In the genomic region with DNA sequence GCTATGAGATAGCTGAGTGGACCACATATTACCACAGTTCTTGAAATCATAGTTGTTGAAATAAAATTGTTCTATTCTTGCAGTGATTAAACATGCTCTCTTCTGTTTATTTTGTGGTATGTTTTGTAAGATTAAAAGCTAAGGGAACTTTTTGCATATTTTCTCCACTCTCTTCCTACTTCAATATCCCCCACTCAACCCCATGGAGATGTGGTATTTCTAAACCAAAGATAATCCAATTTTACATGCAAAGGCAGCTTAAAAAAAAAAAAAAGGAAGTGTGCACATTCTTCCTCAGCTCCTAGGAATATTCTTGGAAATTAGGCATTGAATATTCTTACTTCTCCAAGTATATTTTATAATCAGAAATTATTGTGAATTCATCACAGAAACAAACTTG, we compare ENCODE assay signal across 35 cellular contexts. TPM values are rescaled to one million over a fixed set of nuclear protein-coding genes. Genes with fewer than 3 reads are reported as not detected.
"Had no signal": no experiment of that assay in that cellular context is flagged by ENCODE, and none has a peak within 500 bp of the region (broad histone marks: within the 10 kb centered on the region; RNA-seq: fewer than 3 reads in every experiment).

No MANE protein-coding gene starts in this region.

- H3K4me1 ChIP-seq: foreskin keratinocyte had no signal

- DNase-seq: activated CD4-positive, alpha-beta memory T cell treated with anti-CD3 and anti-CD28 coated beads for 36 hours; activated CD4-positive, alpha-beta T cell treated with anti-CD3 and anti-CD28 coated beads for 36 hours; activated CD4-positive, CD25-positive, alpha-beta regulatory T cell; activated CD4-positive, CD25-positive, alpha-beta regulatory T cell treated with anti-CD3 and anti-CD28 coated beads, Interleukin-2, amount 50 U/mL, for 72 hours; activated CD8-positive, alpha-beta memory T cell treated with anti-CD3 and anti-CD28 coated beads, Interleukin-2, amount 10 ng/mL, durations not matched to agents 7 days and 5 days; activated CD8-positive, alpha-beta memory T cell treated with anti-CD3 and anti-CD28 coated beads, Interleukin-2, amount 50 U/mL, for 4 hours; activated CD8-positive, alpha-beta T cell treated with anti-CD3 and anti-CD28 coated beads, Interleukin-2, amount 10 ng/mL, durations not matched to agents 7 days and 5 days; activated effector memory CD4-positive, alpha-beta T cell treated with Interleukin-2 at 50 U/mL for 16 hours; activated gamma-delta T cell treated with Interleukin-2 at 50 U/mL for 16 hours; activated naive CD4-positive, alpha-beta T cell treated with anti-CD3 and anti-CD28 coated beads, Interleukin-2, amount 50 U/mL, for 16 hours; activated naive CD4-positive, alpha-beta T cell treated with Interleukin-2 at 50 U/mL for 16 hours; activated T-cell treated with anti-CD3 and anti-CD28 coated beads, Interleukin-2, amount 50 U/mL, for 1 hour; amniotic stem cell; anterior cingulate cortex; brain microvascular endothelial cell; cortex of kidney; dermis blood vessel endothelial cell; effector CD4-positive, alpha-beta T cell; effector memory CD8-positive, alpha-beta T cell; erythroblast; foreskin keratinocyte; gastrocnemius medialis; glutamatergic neuron; heart left ventricle; T1000 had no signal

- H3K4me1 Mint-ChIP-seq: activated T-helper 17 cell treated with anti-CD3 and anti-CD28 coated beads, Interleukin-2, amount 50 U/mL, for 72 hours had no signal

- H3K9me3 ChIP-seq: esophagus muscularis mucosa, gastrocnemius medialis, heart left ventricle had no signal

- H3K4me3 ChIP-seq: esophagus muscularis mucosa, gastrocnemius medialis, heart left ventricle had no signal

- H3K36me3 Mint-ChIP-seq: activated CD8-positive, alpha-beta memory T cell treated with anti-CD3 and anti-CD28 coated beads, Interleukin-2, amount 10 ng/mL, durations not matched to agents 7 days and 5 days; activated naive CD8-positive, alpha-beta T cell had no signal

- H3K27ac ChIP-seq: brain microvascular endothelial cell, esophagus muscularis mucosa, foreskin keratinocyte, gastrocnemius medialis, heart left ventricle had no signal

- H3K4me3 Mint-ChIP-seq: activated CD4-positive, alpha-beta memory T cell treated with anti-CD3 and anti-CD28 coated beads for 36 hours; activated CD4-positive, alpha-beta T cell treated with anti-CD3 and anti-CD28 coated beads for 36 hours; activated CD4-positive, alpha-beta T cell treated with anti-CD3 and anti-CD28 coated beads, Interleukin-2, amount 10 ng/mL, durations not matched to agents 24 days and 14 days; activated CD8-positive, alpha-beta memory T cell treated with anti-CD3 and anti-CD28 coated beads, Interleukin-2, amount 10 ng/mL, durations not matched to agents 7 days and 5 days; activated naive CD8-positive, alpha-beta T cell; activated T-helper 17 cell treated with anti-CD3 and anti-CD28 coated beads, Interleukin-2, amount 50 U/mL, for 72 hours; central memory CD8-positive, alpha-beta T cell; effector memory CD8-positive, alpha-beta T cell; T-helper 2 cell treated with Interferon-gamma antibody and Interleukin-4, amounts not matched to agents 5 μg/mL and 100 μg/mL, for 36 hours had no signal

- ATAC-seq: activated CD4-positive, alpha-beta T cell treated with anti-CD3 and anti-CD28 coated beads for 36 hours; activated CD8-positive, alpha-beta memory T cell treated with anti-CD3 and anti-CD28 coated beads, Interleukin-2, amount 10 ng/mL, durations not matched to agents 7 days and 5 days; activated CD8-positive, alpha-beta T cell treated with anti-CD3 and anti-CD28 coated beads, Interleukin-2, amount 10 ng/mL, durations not matched to agents 7 days and 5 days; activated T-helper 17 cell treated with anti-CD3 and anti-CD28 coated beads, Interleukin-2, amount 50 U/mL, for 72 hours; effector memory CD8-positive, alpha-beta T cell; foreskin keratinocyte; gastrocnemius medialis; heart left ventricle had no signal

- H3K27ac Mint-ChIP-seq: activated CD4-positive, alpha-beta memory T cell treated with anti-CD3 and anti-CD28 coated beads for 36 hours; activated CD4-positive, alpha-beta T cell treated with anti-CD3 and anti-CD28 coated beads for 36 hours; activated CD4-positive, alpha-beta T cell treated with anti-CD3 and anti-CD28 coated beads, Interleukin-2, amount 10 ng/mL, durations not matched to agents 24 days and 14 days; activated CD8-positive, alpha-beta memory T cell treated with anti-CD3 and anti-CD28 coated beads, Interleukin-2, amount 10 ng/mL, durations not matched to agents 7 days and 5 days; activated CD8-positive, alpha-beta T cell treated with anti-CD3 and anti-CD28 coated beads, Interleukin-2, amount 10 ng/mL, durations not matched to agents 7 days and 5 days; activated naive CD8-positive, alpha-beta T cell; activated T-helper 17 cell treated with anti-CD3 and anti-CD28 coated beads, Interleukin-2, amount 50 U/mL, for 72 hours; effector memory CD8-positive, alpha-beta T cell; T-helper 2 cell treated with Interferon-gamma antibody and Interleukin-4, amounts not matched to agents 5 μg/mL and 100 μg/mL, for 36 hours had no signal

- H3K36me3 ChIP-seq: brain microvascular endothelial cell, esophagus muscularis mucosa, gastrocnemius medialis, heart left ventricle had no signal

- H3K9me3 Mint-ChIP-seq: activated CD4-positive, alpha-beta memory T cell treated with anti-CD3 and anti-CD28 coated beads for 36 hours; activated T-helper 17 cell treated with anti-CD3 and anti-CD28 coated beads, Interleukin-2, amount 50 U/mL, for 72 hours; central memory CD8-positive, alpha-beta T cell; T-helper 2 cell treated with Interferon-gamma antibody and Interleukin-4, amounts not matched to agents 5 μg/mL and 100 μg/mL, for 36 hours had no signal

RNA-seq across cellular contexts. Expression of a gene that starts 15.0 kb away (rescaled TPM):
- total RNA-seq: activated CD4-positive, alpha-beta memory T cell treated with anti-CD3 and anti-CD28 coated beads for 36 hours; activated CD4-positive, alpha-beta T cell treated with anti-CD3 and anti-CD28 coated beads for 36 hours; activated CD4-positive, alpha-beta T cell treated with anti-CD3 and anti-CD28 coated beads, Interleukin-2, amount 10 ng/mL, durations not matched to agents 24 days and 14 days; activated CD8-positive, alpha-beta memory T cell treated with anti-CD3 and anti-CD28 coated beads for 36 hours; activated CD8-positive, alpha-beta memory T cell treated with anti-CD3 and anti-CD28 coated beads, Interleukin-2, amount 10 ng/mL, durations not matched to agents 7 days and 5 days; activated CD8-positive, alpha-beta T cell treated with anti-CD3 and anti-CD28 coated beads, Interleukin-2, amount 10 ng/mL, durations not matched to agents 7 days and 5 days; activated T-helper 17 cell treated with anti-CD3 and anti-CD28 coated beads, Interleukin-2, amount 50 U/mL, for 72 hours; astrocyte; bronchial epithelial cell; dermis blood vessel endothelial cell; esophagus muscularis mucosa; foreskin keratinocyte; T-helper 1 cell treated with Interleukin-12 subunit alpha and Interleukin-12 subunit beta and Interleukin-4 antibody, amounts not matched to agents 30 ng/mL and 1 ng/mL, for 36 hours had no signal
